ENCODE assay signal across 9 cellular contexts in the genomic region with DNA sequence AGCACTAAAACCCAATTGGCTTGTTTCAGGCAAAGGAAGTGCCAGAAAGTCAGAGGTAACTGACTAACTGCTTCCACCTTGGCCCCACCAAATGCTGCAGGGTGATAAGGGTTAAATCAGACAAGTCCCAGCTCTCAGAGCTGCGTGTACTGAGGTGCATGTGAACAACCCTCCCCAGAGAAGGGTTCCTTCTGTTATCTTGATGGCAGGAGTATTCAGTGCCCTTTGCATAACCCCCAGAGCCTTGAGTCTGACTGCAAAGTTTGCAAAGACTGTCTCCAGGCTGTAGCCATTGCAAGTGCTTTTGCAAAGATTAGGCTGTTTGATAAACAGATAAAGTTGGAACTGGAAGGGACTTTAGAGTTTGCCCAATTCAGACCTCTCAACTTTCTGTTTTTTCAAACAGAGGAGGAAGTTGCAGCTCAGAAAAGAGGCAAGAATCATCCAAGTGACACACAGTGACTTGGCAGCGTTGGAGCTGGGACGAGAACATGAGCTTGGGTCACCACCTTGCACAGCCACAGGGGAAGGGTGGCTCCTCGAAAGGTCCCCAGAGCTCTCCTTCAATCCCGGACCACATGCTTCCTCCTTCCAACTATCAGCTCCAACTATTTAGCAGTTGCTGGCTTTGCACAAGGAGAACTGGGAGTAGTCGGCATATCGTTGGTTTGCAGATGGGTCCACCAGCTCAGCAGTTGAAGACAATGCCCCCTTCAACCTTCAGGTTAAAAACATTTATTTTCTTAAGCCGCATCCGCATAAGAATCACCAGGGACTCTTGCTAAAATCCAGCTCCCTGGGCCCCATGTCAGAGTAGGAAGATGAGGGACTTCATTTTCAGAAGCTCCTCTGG.
DNase-seq lines count a peak whose midpoint lies in the region; ATAC-seq and TF ChIP-seq lines count a peak whose summit lies in the region.
"Had no signal": no experiment of that assay in that cellular context is flagged by ENCODE, and none has a peak within 500 bp of the region (broad histone marks: within the 10 kb centered on the region; RNA-seq: fewer than 3 reads in every experiment).

No MANE protein-coding gene starts in this region.

- peaks cover 14% of the 10 kb centered on the region; the same call in 1 of the 2 replicates for H3K9me3 ChIP-seq in Caco-2
- H3K9me3 ChIP-seq in Karpas-422 (ENCODE audit: low read length): peaks cover 4% of the 10 kb centered on the region; the same call in 1 of the 2 replicates
- H3K9me3 ChIP-seq in naive thymus-derived CD4-positive, alpha-beta T cell (ENCODE audit: control insufficient read depth in 2 of 3, low read length in 3 of 3): no peaks in the 10 kb centered on the region
- H3K9me3 ChIP-seq: SJSA1 had no signal

- H3K27me3 Mint-ChIP-seq in Caco-2 (ENCODE audit: insufficient read depth, unreplicated experiment): no peaks in the 10 kb centered on the region
- no peaks in the 10 kb centered on the region for H3K27me3 Mint-ChIP-seq in activated T-cell treated with anti-CD3 and anti-CD28 coated beads, Interleukin-2, amount 50 U/mL, for 72 hours (ENCODE audit: low read depth)
- H3K27me3 Mint-ChIP-seq in naive thymus-derived CD4-positive, alpha-beta T cell: peaks cover 0 to 3% (median 0%) of the 10 kb centered on the region in 5 donors
- H3K27me3 Mint-ChIP-seq: IgD-negative memory B cell had no signal

- peak overlapping the region; percentile 90 for H3K27ac Mint-ChIP-seq in Caco-2 (ENCODE audit: unreplicated experiment)
- no peak overlapping the region for H3K27ac Mint-ChIP-seq in activated T-cell treated with anti-CD3 and anti-CD28 coated beads, Interleukin-2, amount 50 U/mL, for 72 hours
- peak overlapping the region; percentile 74 to 96 (median 90) for H3K27ac Mint-ChIP-seq in naive thymus-derived CD4-positive, alpha-beta T cell
- H3K27ac Mint-ChIP-seq: IgD-negative memory B cell had no signal

- intact Hi-C loops in Caco-2 (cut with micrococcal nuclease; ENCODE audit: unreplicated experiment): loop anchor here (1.0 to 10.0 kb wide), 5 partner anchors 39 to 246 kb away; no protein-coding TSS in a partner anchor
- intact Hi-C loops in naive thymus-derived CD4-positive, alpha-beta T cell (cut with micrococcal nuclease): no loop called here

- H3K9me3 Mint-ChIP-seq in Caco-2 (ENCODE audit: unreplicated experiment): peaks cover 10% of the 10 kb centered on the region
- peaks cover 3% of the 10 kb centered on the region in 2 donors for H3K9me3 Mint-ChIP-seq in activated T-cell treated with anti-CD3 and anti-CD28 coated beads, Interleukin-2, amount 50 U/mL, for 72 hours
- peaks cover 0 to 14% (median 4%) of the 10 kb centered on the region in 11 donors for H3K9me3 Mint-ChIP-seq in naive thymus-derived CD4-positive, alpha-beta T cell

- H3K4me2 ChIP-seq in Karpas-422 (ENCODE audit: low read depth, low read length, poor library complexity, severe bottlenecking): peak overlapping the region; percentile 50

- POLR2A ChIA-PET in Caco-2 (lab: Charles Lee): interaction anchor here (0.6 to 1.7 kb wide), 14 partner anchors 35 to 224 kb away, joined by 3 to 15 read pairs (median 5); a partner anchor contains a TSS
- POLR2A ChIA-PET in naive thymus-derived CD4-positive, alpha-beta T cell (lab: Charles Lee): no interaction called here

- no peak for TF ChIP-seq CTCF in Caco-2 (IDR thresholded peaks at IDR 0.05; ENCODE audit: insufficient read depth in 1 of 2, low read depth in 1 of 2, low read length in 1 of 2, severe bottlenecking in 1 of 2, unreplicated experiment in 1 of 2)

- no peaks in the 10 kb centered on the region for H3K79me2 ChIP-seq in Karpas-422 (ENCODE audit: low read length)

- H2AFZ ChIP-seq in Karpas-422 (ENCODE audit: low read length): no peak overlapping the region

- no peaks in the 10 kb centered on the region for H4K20me1 ChIP-seq in Karpas-422 (ENCODE audit: insufficient read depth, low read depth, low read length)

- H3K4me1 ChIP-seq in Caco-2: peaks cover 66% of the 10 kb centered on the region
- peaks cover 34% of the 10 kb centered on the region for H3K4me1 ChIP-seq in Karpas-422 (ENCODE audit: low read length)
- peaks cover 12 to 19% of the 10 kb centered on the region in 2 donors for H3K4me1 ChIP-seq in naive thymus-derived CD4-positive, alpha-beta T cell (ENCODE audit: control insufficient read depth in 2 of 2, insufficient read depth in 2 of 2, low read length in 2 of 2)
- H3K4me1 ChIP-seq: SJSA1 had no signal

- peak; percentile 53 to 59 for ATAC-seq in activated T-cell treated with anti-CD3 and anti-CD28 coated beads, Interleukin-2, amount 50 U/mL, for 72 hours (replicated peaks in 1 of 2)
- peak; percentile 49 for ATAC-seq in naive thymus-derived CD4-positive, alpha-beta T cell
- no peak for ATAC-seq in HG03280 (IDR thresholded peaks at IDR 0.05; ENCODE audit: unreplicated experiment)
- no peak for ATAC-seq in GM21576 (IDR thresholded peaks at IDR 0.05; ENCODE audit: unreplicated experiment)
- no peak for ATAC-seq in GM18517 (IDR thresholded peaks at IDR 0.05; ENCODE audit: unreplicated experiment)

- CTCF ChIA-PET in Caco-2 (lab: Charles Lee): interaction anchor here (0.9 to 1.7 kb wide), 4 partner anchors 68 to 228 kb away, joined by 3 to 9 read pairs (median 4); no protein-coding TSS in a partner anchor
- CTCF ChIA-PET in naive thymus-derived CD4-positive, alpha-beta T cell (lab: Charles Lee): no interaction called here

- peaks cover under 1% of the 10 kb centered on the region for H3K36me3 Mint-ChIP-seq in Caco-2 (ENCODE audit: insufficient read depth, unreplicated experiment)
- peaks cover 2 to 4% of the 10 kb centered on the region in 2 donors for H3K36me3 Mint-ChIP-seq in activated T-cell treated with anti-CD3 and anti-CD28 coated beads, Interleukin-2, amount 50 U/mL, for 72 hours (ENCODE audit: insufficient read depth in 2 of 2)
- peaks cover 0 to 8% (median 3%) of the 10 kb centered on the region in 5 donors for H3K36me3 Mint-ChIP-seq in naive thymus-derived CD4-positive, alpha-beta T cell

- peaks cover 40% of the 10 kb centered on the region for H3K4me1 Mint-ChIP-seq in Caco-2 (ENCODE audit: low read depth, unreplicated experiment)
- H3K4me1 Mint-ChIP-seq in activated T-cell treated with anti-CD3 and anti-CD28 coated beads, Interleukin-2, amount 50 U/mL, for 72 hours (ENCODE audit: low read depth): peaks cover 41% of the 10 kb centered on the region
- H3K4me1 Mint-ChIP-seq in naive thymus-derived CD4-positive, alpha-beta T cell: peaks cover 10 to 41% (median 34%) of the 10 kb centered on the region in 7 donors

- no peak overlapping the region for H3K9ac ChIP-seq in Karpas-422 (ENCODE audit: low read length)

- peak overlapping the region; percentile 67 for H3K27ac ChIP-seq in Karpas-422 (ENCODE audit: low read length)
- H3K27ac ChIP-seq in naive thymus-derived CD4-positive, alpha-beta T cell (ENCODE audit: low read depth, low read length): peak overlapping the region; percentile 58
- H3K27ac ChIP-seq: SJSA1 had no signal

- H3K9me2 ChIP-seq in Karpas-422 (replicated peaks; ENCODE audit: insufficient read depth, low read length): no peaks in the 10 kb centered on the region

- peak overlapping the region; percentile 37 for H3K4me3 ChIP-seq in Caco-2 (ENCODE audit: low read depth, low read length)
- H3K4me3 ChIP-seq in Karpas-422 (ENCODE audit: low read length): 0 out of 2 replicates have a peak overlapping the region, but pooled peaks have one; percentile 14
- H3K4me3 ChIP-seq in naive thymus-derived CD4-positive, alpha-beta T cell (ENCODE audit: low read length): no peak overlapping the region
- H3K4me3 ChIP-seq: SJSA1 had no signal

- DNase-seq in Caco-2 (peak; percentile 75 to 90), Karpas-422 (peak; percentile 80)
- DNase-seq in activated T-cell treated with anti-CD3 and anti-CD28 coated beads, Interleukin-2, amount 50 U/mL, for 72 hours: no peak
- peak in 4 of 9 donors; percentile 4 to 29 (median 20) for DNase-seq in naive thymus-derived CD4-positive, alpha-beta T cell

- H3K27me3 ChIP-seq in Caco-2 (replicated peaks; ENCODE audit: control insufficient read depth, insufficient read depth, low read length) (no peaks in the 10 kb centered on the region), Karpas-422 (ENCODE audit: low read length) (peaks cover 4% of the 10 kb centered on the region; the same call in 1 of the 2 replicates)
- H3K27me3 ChIP-seq in naive thymus-derived CD4-positive, alpha-beta T cell (ENCODE audit: control insufficient read depth in 2 of 2, insufficient read depth in 2 of 2, low read length in 2 of 2): no peaks in the 10 kb centered on the region
- H3K27me3 ChIP-seq: SJSA1 had no signal

- BruUV-seq in Caco-2 (replicated peaks; lab: Mats Ljungman, UMichigan): no TSS peak

- H3K4me3 Mint-ChIP-seq in Caco-2 (ENCODE audit: unreplicated experiment): peak overlapping the region; percentile 74
- peak overlapping the region in 1 of 2 donors; percentile 70 for H3K4me3 Mint-ChIP-seq in activated T-cell treated with anti-CD3 and anti-CD28 coated beads, Interleukin-2, amount 50 U/mL, for 72 hours
- peak overlapping the region in 9 of 10 donors; percentile 12 to 86 (median 57) for H3K4me3 Mint-ChIP-seq in naive thymus-derived CD4-positive, alpha-beta T cell
- H3K4me3 Mint-ChIP-seq: IgD-negative memory B cell had no signal

- H3K36me3 ChIP-seq in Caco-2 (ENCODE audit: control insufficient read depth, insufficient read depth, low read length) (no peaks in the 10 kb centered on the region; the same call in none of the 2 replicates), Karpas-422 (ENCODE audit: insufficient read depth, low read length) (no peaks in the 10 kb centered on the region; the same call in 1 of the 2 replicates)
- H3K36me3 ChIP-seq in naive thymus-derived CD4-positive, alpha-beta T cell (ENCODE audit: control insufficient read depth in 2 of 3, insufficient read depth in 3 of 3, low read length in 3 of 3): no peaks in the 10 kb centered on the region
- H3K36me3 ChIP-seq: SJSA1 had no signal

Comparison
In these comparisons a context has a peak if more than half of its experiments do, and no peak if none do; other contexts are left out.
1. DNase-seq: peak in Caco-2 (2 of 2) and Karpas-422 (single experiment); none in activated T-cell treated with anti-CD3 and anti-CD28 coated beads, Interleukin-2, amount 50 U/mL, for 72 hours (0 of 2).
2. ATAC-seq: peak in activated T-cell treated with anti-CD3 and anti-CD28 coated beads, Interleukin-2, amount 50 U/mL, for 72 hours (2 of 2) and naive thymus-derived CD4-positive, alpha-beta T cell (single experiment); none in HG03280 (single experiment), GM21576 (single experiment) and GM18517 (single experiment).